Comparison of ENCODE assay signal across 7 cellular contexts in genomic region chr9:137218754-137219271, GRCh38. TPM values are rescaled to one million over a fixed set of nuclear protein-coding genes. Genes with fewer than 3 reads are reported as not detected.
DNase-seq lines count a peak whose midpoint lies in the region; ATAC-seq and TF ChIP-seq lines count a peak whose summit lies in the region.
"Had no signal": no experiment of that assay in that cellular context is flagged by ENCODE, and none has a peak within 500 bp of the region (broad histone marks: within the 10 kb centered on the region; RNA-seq: fewer than 3 reads in every experiment).

No MANE protein-coding gene starts in this region.

- TF ChIP-seq POLR2A in Peyer's patch (IDR thresholded peaks at IDR 0.05): peak; percentile 46 to 59

- CTCF ChIA-PET in CD8-positive, alpha-beta memory T cell (lab: Charles Lee): interaction anchor here (0.7 to 1.5 kb wide), 6 partner anchors 9 to 189 kb away, joined by 3 to 4 read pairs (median 3); partner anchors contain the start of gene SSNA1

- peak overlapping the region; percentile 69 for H3K27ac ChIP-seq in CD8-positive, alpha-beta memory T cell (ENCODE audit: low read depth, low read length)
- H3K27ac ChIP-seq in Peyer's patch: peak overlapping the region in 3 of 4 donors; percentile 74 to 95 (median 83)

- H3K36me3 ChIP-seq in CD8-positive, alpha-beta memory T cell (ENCODE audit: insufficient read depth, low read length): no peaks in the 10 kb centered on the region
- H3K36me3 ChIP-seq in Peyer's patch: peaks cover 0 to 15% (median 0%) of the 10 kb centered on the region in 3 donors

- H3K4me3 Mint-ChIP-seq in CD8-positive, alpha-beta memory T cell: no peak overlapping the region

- peaks cover 0 to 1% (median 0%) of the 10 kb centered on the region in 5 donors for H3K9me3 Mint-ChIP-seq in CD8-positive, alpha-beta memory T cell

- H3K27ac Mint-ChIP-seq in CD8-positive, alpha-beta memory T cell: no peak overlapping the region

- H3K4me1 ChIP-seq in CD8-positive, alpha-beta memory T cell (ENCODE audit: insufficient read depth, low read length): peaks cover 9% of the 10 kb centered on the region
- peaks cover 3 to 44% (median 13%) of the 10 kb centered on the region in 4 donors for H3K4me1 ChIP-seq in Peyer's patch

- H3K9me3 ChIP-seq in CD8-positive, alpha-beta memory T cell (ENCODE audit: low read length): no peaks in the 10 kb centered on the region
- H3K9me3 ChIP-seq in Peyer's patch: no peaks in the 10 kb centered on the region

- intact Hi-C loops in left ventricle myocardium superior (cut with micrococcal nuclease): no loop called here

- DNase-seq in CD8-positive, alpha-beta memory T cell: no peak
- DNase-seq in Peyer's patch (peak in 2 of 3 donors; percentile 77 to 78), left ventricle myocardium superior (no peak), occipital lobe (lab: John Stamatoyannopoulos, UW) (no peak)
- DNase-seq in activated CD8-positive, alpha-beta memory T cell treated with anti-CD3 and anti-CD28 coated beads, Interleukin-2, amount 50 U/mL, for 4 hours: no peak
- DNase-seq: KG1 had no signal

- peaks cover 0 to 5% (median 0%) of the 10 kb centered on the region in 3 donors for H3K36me3 Mint-ChIP-seq in CD8-positive, alpha-beta memory T cell

- H3K4me3 ChIP-seq in CD8-positive, alpha-beta memory T cell (ENCODE audit: low read length): no peak overlapping the region
- H3K4me3 ChIP-seq in Peyer's patch: peak overlapping the region in 2 of 4 donors; percentile 54 to 62

- peaks cover 0 to 7% (median 2%) of the 10 kb centered on the region in 3 donors for H3K4me1 Mint-ChIP-seq in CD8-positive, alpha-beta memory T cell

- H3K27me3 Mint-ChIP-seq in CD8-positive, alpha-beta memory T cell: no peaks in the 10 kb centered on the region

- POLR2A ChIA-PET in CD8-positive, alpha-beta memory T cell (lab: Charles Lee): interaction anchor here (0.8 to 1.5 kb wide), 2 partner anchors 18 to 22 kb away, joined by 3 to 5 read pairs; partner anchors contain the start of gene TPRN

- TF ChIP-seq CTCF in Peyer's patch (IDR thresholded peaks at IDR 0.05): no peak

- H3K27me3 ChIP-seq in CD8-positive, alpha-beta memory T cell (ENCODE audit: insufficient read depth, low read length, poor library complexity, severe bottlenecking): no peaks in the 10 kb centered on the region
- H3K27me3 ChIP-seq in Peyer's patch: no peaks in the 10 kb centered on the region

- ATAC-seq in left ventricle myocardium superior (peak; percentile 17), GM21737 (IDR thresholded peaks at IDR 0.05; ENCODE audit: unreplicated experiment) (no peak)

RNA-seq across cellular contexts. Expression of gene RNF208, which starts 3.2 kb away (rescaled TPM):
- total RNA-seq in CD8-positive, alpha-beta memory T cell: 1 to 10 TPM; 2.7 to 3.3 TPM
- not detected for polyA plus RNA-seq in CD8-positive, alpha-beta memory T cell
- total RNA-seq in Peyer's patch (1 to 10 TPM in 2 of 4 donors, not detected in 2; 4.4 to 5.9 TPM), left ventricle myocardium superior (29.7 TPM), occipital lobe (1.4 TPM)

RNA-seq across cellular contexts. Expression of gene CYSRT1, which starts 6.2 kb away (rescaled TPM):
- under 1 TPM; 0.58 to 0.66 TPM for total RNA-seq in CD8-positive, alpha-beta memory T cell
- 0.32 TPM for polyA plus RNA-seq in CD8-positive, alpha-beta memory T cell
- total RNA-seq in Peyer's patch (1 to 10 TPM in 2 of 4 donors, not detected in 2; 1.3 to 1.9 TPM), left ventricle myocardium superior (not detected), occipital lobe (not detected)

RNA-seq across cellular contexts. Expression of gene RNF224, which starts 8.5 kb away (rescaled TPM):
- not detected for total RNA-seq in CD8-positive, alpha-beta memory T cell
- polyA plus RNA-seq in CD8-positive, alpha-beta memory T cell: not detected
- total RNA-seq in Peyer's patch (not detected), left ventricle myocardium superior (not detected), occipital lobe (not detected)

RNA-seq across cellular contexts. Expression of gene SLC34A3, which starts 11.9 kb away (rescaled TPM):
- total RNA-seq in CD8-positive, alpha-beta memory T cell: not detected
- not detected for polyA plus RNA-seq in CD8-positive, alpha-beta memory T cell
- total RNA-seq in Peyer's patch (10 to 100 TPM in 2 of 4 donors, 1 to 10 TPM in 1, not detected in 1; 4.0 to 14.8 (median 13.3) TPM), left ventricle myocardium superior (not detected), occipital lobe (0.16 TPM)

RNA-seq across cellular contexts. Expression of gene NDOR1, which starts 13.3 kb away (rescaled TPM):
- 10 to 100 TPM; 45.1 to 47.4 TPM for total RNA-seq in CD8-positive, alpha-beta memory T cell
- 9.9 TPM for polyA plus RNA-seq in CD8-positive, alpha-beta memory T cell
- total RNA-seq in Peyer's patch (10 to 100 TPM; 16.3 to 39.2 (median 25.1) TPM), left ventricle myocardium superior (5.7 TPM), occipital lobe (2.8 TPM)

Comparison
In these comparisons a context has a peak if more than half of its experiments do, and no peak if none do; other contexts are left out.
1. DNase-seq: peak in Peyer's patch (2 of 3); none in CD8-positive, alpha-beta memory T cell (0 of 5), left ventricle myocardium superior (single experiment), activated CD8-positive, alpha-beta memory T cell treated with anti-CD3 and anti-CD28 coated beads, Interleukin-2, amount 50 U/mL, for 4 hours (single experiment) and occipital lobe (single experiment).